ENCODE assay signal across 2 cellular contexts in genomic region chr10:6014241-6014761, GRCh38.
TF ChIP-seq lines count a peak whose summit lies in the region.

No MANE protein-coding gene starts in this region.

TF ChIP-seq in SK-N-SH treated with all-trans-retinoic acid at 6 μM for 48 hours, 23 proteins besides CTCF, POLR2A, EP300 and RAD21 (continued from another document):
- TF ChIP-seq CSRNP3 (CRISPR knock-in tag; IDR thresholded peaks at IDR 0.05), result no peak

TF ChIP-seq in K562, 482 proteins besides CTCF, POLR2A, EP300 and RAD21 (continued from another document):
- TF ChIP-seq CHD4 (IDR thresholded peaks at IDR 0.05; ENCODE audit: insufficient read depth, insufficient replicate concordance, low read depth, low read length, poor library complexity, severe bottlenecking) (no peak), HMBOX1 (IDR thresholded peaks at IDR 0.05) (0 out of 2 replicates have a peak, but pooled peaks have one; percentile 14), IFI16 (CRISPR knock-in tag; IDR thresholded peaks at IDR 0.05) (no peak), ZNF583 (CRISPR knock-in tag; IDR thresholded peaks at IDR 0.05) (no peak)
